Comparison of ENCODE assay signal across 35 cellular contexts in the genomic region with DNA sequence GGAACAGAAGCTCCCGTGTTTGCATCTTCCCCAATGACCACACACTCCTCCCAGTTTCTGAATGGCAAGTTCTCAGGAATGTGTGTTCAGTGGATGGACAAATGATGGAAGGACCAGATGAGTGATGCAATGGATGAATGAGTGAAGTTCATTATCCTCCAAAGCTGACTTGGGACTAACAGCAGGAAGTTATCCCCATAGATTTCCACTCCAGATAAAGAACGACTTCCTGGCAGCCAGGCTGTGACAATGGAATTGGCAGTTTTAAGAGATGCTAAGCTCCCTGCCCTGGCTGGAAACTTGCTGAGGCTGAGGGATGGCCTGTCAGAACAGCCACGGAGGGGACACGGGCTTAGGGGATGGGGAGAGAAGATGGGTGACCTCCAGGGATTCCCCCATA.
"Had no signal": no experiment of that assay in that cellular context is flagged by ENCODE, and none has a peak within 500 bp of the region (broad histone marks: within the 10 kb centered on the region; RNA-seq: fewer than 3 reads in every experiment).

No MANE protein-coding gene starts in this region.

- H3K27me3 ChIP-seq: adrenal gland, body of pancreas, brain microvascular endothelial cell, breast epithelium had no signal

- H3K4me1 Mint-ChIP-seq: activated B cell treated with CpG ODN at 0.5 μM for 24 hours; activated CD4-positive, alpha-beta T cell treated with anti-CD3 and anti-CD28 coated beads, Interleukin-2, amount 10 ng/mL, durations not matched to agents 24 days and 14 days; activated naive CD8-positive, alpha-beta T cell treated with anti-CD3 and anti-CD28 coated beads, Interleukin-2, amount 10 ng/mL, durations not matched to agents 7 days and 5 days; activated T-helper 17 cell treated with anti-CD3 and anti-CD28 coated beads, Interleukin-2, amount 50 U/mL, for 72 hours had no signal

- H3K27ac ChIP-seq: adrenal gland, body of pancreas, brain microvascular endothelial cell, breast epithelium, VCaP had no signal

- H3K36me3 ChIP-seq: adrenal gland, brain microvascular endothelial cell, breast epithelium had no signal

- H3K27ac Mint-ChIP-seq: activated B cell treated with CpG ODN at 0.5 μM for 24 hours; activated CD4-positive, alpha-beta memory T cell treated with anti-CD3 and anti-CD28 coated beads for 36 hours; activated CD4-positive, alpha-beta T cell treated with anti-CD3 and anti-CD28 coated beads, Interleukin-2, amount 10 ng/mL, durations not matched to agents 24 days and 14 days; activated CD8-positive, alpha-beta T cell treated with anti-CD3 and anti-CD28 coated beads for 36 hours; activated naive CD4-positive, alpha-beta T cell treated with anti-CD3 and anti-CD28 coated beads for 36 hours; activated naive CD4-positive, alpha-beta T cell treated with anti-CD3 and anti-CD28 coated beads, Interleukin-2, amount 50 U/mL, for 72 hours; activated naive CD8-positive, alpha-beta T cell treated with anti-CD3 and anti-CD28 coated beads, Interleukin-2, amount 10 ng/mL, durations not matched to agents 7 days and 5 days; activated T-cell treated with anti-CD3 and anti-CD28 coated beads, Interleukin-2, amount 50 U/mL, for 72 hours; activated T-helper 1 cell treated with anti-CD3 and anti-CD28 coated beads, Interleukin-12 subunit alpha, Interleukin-12 subunit beta, Interleukin-2, Interleukin-4 antibody, amounts not matched to agents 30 ng/mL and 10 ng/mL and 1 ng/mL, durations not matched to agents 14 hours and 24 hours and 36 hours; activated T-helper 17 cell treated with anti-CD3 and anti-CD28 coated beads, Interleukin-2, amount 50 U/mL, for 72 hours; T-helper 1 cell treated with Interleukin-12 subunit alpha and Interleukin-12 subunit beta and Interleukin-4 antibody, amounts not matched to agents 30 μg/mL and 1 μg/mL, for 36 hours; T-helper 2 cell treated with Interferon-gamma antibody and Interleukin-4, amounts not matched to agents 5 μg/mL and 100 μg/mL, for 36 hours had no signal

- H3K27me3 Mint-ChIP-seq: activated B cell treated with CpG ODN at 0.5 μM for 24 hours; activated CD4-positive, alpha-beta memory T cell treated with anti-CD3 and anti-CD28 coated beads for 36 hours; activated CD4-positive, alpha-beta T cell treated with anti-CD3 and anti-CD28 coated beads, Interleukin-2, amount 10 ng/mL, durations not matched to agents 24 days and 14 days; activated CD8-positive, alpha-beta T cell treated with anti-CD3 and anti-CD28 coated beads for 36 hours; activated naive CD8-positive, alpha-beta T cell treated with anti-CD3 and anti-CD28 coated beads, Interleukin-2, amount 10 ng/mL, durations not matched to agents 7 days and 5 days; activated T-helper 17 cell treated with anti-CD3 and anti-CD28 coated beads, Interleukin-2, amount 50 U/mL, for 72 hours had no signal

- H3K36me3 Mint-ChIP-seq: activated CD4-positive, alpha-beta memory T cell treated with anti-CD3 and anti-CD28 coated beads for 36 hours; activated naive CD4-positive, alpha-beta T cell treated with anti-CD3 and anti-CD28 coated beads, Interleukin-2, amount 50 U/mL, for 72 hours; activated naive CD8-positive, alpha-beta T cell treated with anti-CD3 and anti-CD28 coated beads, Interleukin-2, amount 10 ng/mL, durations not matched to agents 7 days and 5 days had no signal

- H3K4me1 ChIP-seq: adrenal gland, body of pancreas, breast epithelium had no signal

- DNase-seq: activated B cell treated with CpG ODN at 0.5 μM for 24 hours; activated CD4-positive, alpha-beta memory T cell treated with anti-CD3 and anti-CD28 coated beads for 36 hours; activated CD4-positive, alpha-beta T cell treated with anti-CD3 and anti-CD28 coated beads for 4 hours; activated CD4-positive, alpha-beta T cell treated with anti-CD3 and anti-CD28 coated beads, Interleukin-2, amount 10 ng/mL, durations not matched to agents 24 days and 14 days; activated CD4-positive, alpha-beta T cell treated with anti-CD3 and anti-CD28 coated beads, Interleukin-2, amount 50 U/mL, for 1 hour; activated CD4-positive, alpha-beta T cell treated with anti-CD3 and anti-CD28 coated beads, Interleukin-2, amount 50 U/mL, for 4 hours; activated CD4-positive, CD25-positive, alpha-beta regulatory T cell treated with anti-CD3 and anti-CD28 coated beads, Interleukin-2, amount 50 U/mL, for 72 hours; activated CD8-positive, alpha-beta memory T cell treated with anti-CD3 and anti-CD28 coated beads, Interleukin-2, amount 50 U/mL, for 4 hours; activated CD8-positive, alpha-beta T cell treated with anti-CD3 and anti-CD28 coated beads for 36 hours; activated effector memory CD4-positive, alpha-beta T cell treated with anti-CD3 and anti-CD28 coated beads, Interleukin-2, amount 50 U/mL, for 16 hours; activated gamma-delta T cell treated with Interleukin-2 at 50 U/mL for 16 hours; activated naive CD4-positive, alpha-beta T cell; activated naive CD4-positive, alpha-beta T cell treated with anti-CD3 and anti-CD28 coated beads for 36 hours; activated naive CD4-positive, alpha-beta T cell treated with anti-CD3 and anti-CD28 coated beads, Interleukin-2, amount 50 U/mL, for 16 hours; activated naive CD8-positive, alpha-beta T cell treated with anti-CD3 and anti-CD28 coated beads, Interleukin-2, amount 10 ng/mL, durations not matched to agents 7 days and 5 days; activated T-cell treated with anti-CD3 and anti-CD28 coated beads for 4 hours; activated T-cell treated with anti-CD3 and anti-CD28 coated beads, Interleukin-2, amount 50 U/mL, for 1 hour; activated T-cell treated with anti-CD3 and anti-CD28 coated beads, Interleukin-2, amount 50 U/mL, for 4 hours; activated T-cell treated with anti-CD3 and anti-CD28 coated beads, Interleukin-2, amount 50 U/mL, for 72 hours; adrenal gland; amniotic stem cell; aorta; body of pancreas; brain microvascular endothelial cell; central memory CD4-positive, alpha-beta T cell; T-helper 1 cell; T-helper 2 cell; T-helper 9 cell had no signal

- H3K4me3 Mint-ChIP-seq: activated B cell treated with CpG ODN at 0.5 μM for 24 hours; activated CD4-positive, alpha-beta memory T cell treated with anti-CD3 and anti-CD28 coated beads for 36 hours; activated CD4-positive, alpha-beta T cell treated with anti-CD3 and anti-CD28 coated beads, Interleukin-2, amount 10 ng/mL, durations not matched to agents 24 days and 14 days; activated CD8-positive, alpha-beta T cell treated with anti-CD3 and anti-CD28 coated beads for 36 hours; activated naive CD4-positive, alpha-beta T cell treated with anti-CD3 and anti-CD28 coated beads for 36 hours; activated naive CD8-positive, alpha-beta T cell treated with anti-CD3 and anti-CD28 coated beads, Interleukin-2, amount 10 ng/mL, durations not matched to agents 7 days and 5 days; activated T-cell treated with anti-CD3 and anti-CD28 coated beads, Interleukin-2, amount 50 U/mL, for 4 hours; activated T-cell treated with anti-CD3 and anti-CD28 coated beads, Interleukin-2, amount 50 U/mL, for 72 hours; activated T-helper 1 cell treated with anti-CD3 and anti-CD28 coated beads, Interleukin-12 subunit alpha, Interleukin-12 subunit beta, Interleukin-2, Interleukin-4 antibody, amounts not matched to agents 30 ng/mL and 10 ng/mL and 1 ng/mL, durations not matched to agents 14 hours and 24 hours and 36 hours; activated T-helper 17 cell treated with anti-CD3 and anti-CD28 coated beads, Interleukin-2, amount 50 U/mL, for 72 hours; T-helper 1 cell treated with Interleukin-12 subunit alpha and Interleukin-12 subunit beta and Interleukin-4 antibody, amounts not matched to agents 30 μg/mL and 1 μg/mL, for 36 hours; T-helper 2 cell treated with Interferon-gamma antibody and Interleukin-4, amounts not matched to agents 5 μg/mL and 100 μg/mL, for 36 hours had no signal

- H3K9me3 ChIP-seq: adrenal gland, body of pancreas, breast epithelium had no signal

- ATAC-seq: activated CD8-positive, alpha-beta T cell treated with anti-CD3 and anti-CD28 coated beads for 36 hours; activated naive CD4-positive, alpha-beta T cell treated with anti-CD3 and anti-CD28 coated beads, Interleukin-2, amount 50 U/mL, for 72 hours; activated T-cell treated with anti-CD3 and anti-CD28 coated beads, Interleukin-2, amount 50 U/mL, for 4 hours; activated T-cell treated with anti-CD3 and anti-CD28 coated beads, Interleukin-2, amount 50 U/mL, for 72 hours; activated T-helper 17 cell treated with anti-CD3 and anti-CD28 coated beads, Interleukin-2, amount 50 U/mL, for 72 hours; body of pancreas had no signal

- H3K9me3 Mint-ChIP-seq: activated B cell treated with CpG ODN at 0.5 μM for 24 hours; activated CD8-positive, alpha-beta T cell treated with anti-CD3 and anti-CD28 coated beads for 36 hours; activated naive CD4-positive, alpha-beta T cell treated with anti-CD3 and anti-CD28 coated beads for 36 hours; activated naive CD4-positive, alpha-beta T cell treated with anti-CD3 and anti-CD28 coated beads, Interleukin-2, amount 50 U/mL, for 72 hours; activated naive CD8-positive, alpha-beta T cell treated with anti-CD3 and anti-CD28 coated beads, Interleukin-2, amount 10 ng/mL, durations not matched to agents 7 days and 5 days; activated T-cell treated with anti-CD3 and anti-CD28 coated beads, Interleukin-2, amount 50 U/mL, for 4 hours; activated T-cell treated with anti-CD3 and anti-CD28 coated beads, Interleukin-2, amount 50 U/mL, for 72 hours; activated T-helper 1 cell treated with anti-CD3 and anti-CD28 coated beads, Interleukin-12 subunit alpha, Interleukin-12 subunit beta, Interleukin-2, Interleukin-4 antibody, amounts not matched to agents 30 ng/mL and 10 ng/mL and 1 ng/mL, durations not matched to agents 14 hours and 24 hours and 36 hours; activated T-helper 17 cell treated with anti-CD3 and anti-CD28 coated beads, Interleukin-2, amount 50 U/mL, for 72 hours; T-helper 1 cell treated with Interleukin-12 subunit alpha and Interleukin-12 subunit beta and Interleukin-4 antibody, amounts not matched to agents 30 μg/mL and 1 μg/mL, for 36 hours; T-helper 2 cell treated with Interferon-gamma antibody and Interleukin-4, amounts not matched to agents 5 μg/mL and 100 μg/mL, for 36 hours had no signal

- H3K4me3 ChIP-seq: adrenal gland, body of pancreas, breast epithelium had no signal
